ENCODE assay signal across 1 cellular context in the genomic region with DNA sequence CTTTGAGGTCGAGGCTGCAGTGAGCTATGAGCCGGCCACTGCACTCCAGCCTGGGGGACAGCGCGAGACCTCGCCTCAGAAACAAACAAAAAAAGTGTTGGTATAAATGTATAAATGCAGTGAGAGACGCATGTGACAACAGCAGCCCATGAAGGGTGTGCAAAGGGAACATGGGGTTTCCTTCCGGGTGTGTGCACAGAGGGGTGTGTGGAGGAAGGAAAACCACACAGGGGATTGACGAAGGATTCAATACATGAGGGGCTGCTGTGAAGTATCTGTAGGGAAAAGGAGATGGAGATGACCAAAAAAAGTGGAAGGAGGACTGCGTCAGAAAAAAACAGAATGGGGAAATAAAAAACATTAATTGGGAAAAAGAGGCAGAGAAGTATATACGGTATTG.
TF ChIP-seq lines count a peak whose summit lies in the region.

No MANE protein-coding gene starts in this region.

TF ChIP-seq in liver, 16 proteins besides CTCF, POLR2A, EP300 and RAD21 (continued from another document):
- TF ChIP-seq ZBTB33 (IDR thresholded peaks at IDR 0.05): no peak
- TF ChIP-seq FOXA2 (IDR thresholded peaks at IDR 0.05): no peak
- no peak for TF ChIP-seq GABPA (IDR thresholded peaks at IDR 0.05 in 1 of 2, conservative IDR thresholded peaks at IDR 0.05 in 1 of 2)
- no peak for TF ChIP-seq JUND (IDR thresholded peaks at IDR 0.05)
- TF ChIP-seq YY1 (IDR thresholded peaks at IDR 0.05): no peak
- TF ChIP-seq TAF1 (conservative IDR thresholded peaks at IDR 0.05): no peak
